In genomic region chr11:61917043-61917356, GRCh38 we compare ENCODE assay signal across 3 cellular contexts.
TF ChIP-seq lines count a peak whose summit lies in the region.

No MANE protein-coding gene starts in this region.

TF ChIP-seq in IMR-90, 13 proteins besides CTCF, POLR2A, EP300 and RAD21:
- TF ChIP-seq SMC3 (IDR thresholded peaks at IDR 0.05; ENCODE audit: low read depth, low read length) (no peak), CHD1 (IDR thresholded peaks at IDR 0.05; ENCODE audit: low read depth, low read length) (no peak)
TF ChIP-seq in IMR-90: peak in this region for 0.

TF ChIP-seq in neural cell, 6 proteins besides CTCF, POLR2A, EP300 and RAD21:
- TF ChIP-seq TAF1 (IDR thresholded peaks at IDR 0.05; ENCODE audit: low read depth) (no peak), REST (IDR thresholded peaks at IDR 0.05; ENCODE audit: borderline replicate concordance) (no peak), SMC3 (conservative IDR thresholded peaks at IDR 0.05; ENCODE audit: poor library complexity) (no peak), MXI1 (conservative IDR thresholded peaks at IDR 0.05; ENCODE audit: poor library complexity, severe bottlenecking) (no peak), EZH2 (IDR thresholded peaks at IDR 0.05; ENCODE audit: borderline replicate concordance, insufficient read depth, low read length, poor library complexity, severe bottlenecking) (no peak), POLR2AphosphoS5 (IDR thresholded peaks at IDR 0.05) (no peak)

TF ChIP-seq in HEK293T, 16 proteins besides CTCF, POLR2A, EP300 and RAD21:
- TF ChIP-seq HDGF (IDR thresholded peaks at IDR 0.05; ENCODE audit: borderline replicate concordance) (no peak), TARDBP (IDR thresholded peaks at IDR 0.05) (no peak), FOXM1 (IDR thresholded peaks at IDR 0.05; ENCODE audit: borderline replicate concordance) (no peak), L3MBTL2 (conservative IDR thresholded peaks at IDR 0.05) (no peak), FOXK2 (IDR thresholded peaks at IDR 0.05) (no peak), CTBP1 (IDR thresholded peaks at IDR 0.05; ENCODE audit: borderline replicate concordance) (no peak), NFRKB (IDR thresholded peaks at IDR 0.05) (no peak), LEF1 (IDR thresholded peaks at IDR 0.05; ENCODE audit: borderline replicate concordance) (no peak), PKNOX1 (IDR thresholded peaks at IDR 0.05) (no peak), SUZ12 (IDR thresholded peaks at IDR 0.05) (no peak), ELF4 (IDR thresholded peaks at IDR 0.05) (no peak), ARNT (IDR thresholded peaks at IDR 0.05) (no peak), BHLHE40 (IDR thresholded peaks at IDR 0.05; ENCODE audit: borderline replicate concordance) (no peak), ZNF384 (IDR thresholded peaks at IDR 0.05) (no peak), SP1 (IDR thresholded peaks at IDR 0.05) (no peak), FOXA1 (IDR thresholded peaks at IDR 0.05) (no peak)
TF ChIP-seq in HEK293T: peak in this region for 0.
